ENCODE assay signal across 1 cellular context in genomic region chr1:231242516-231243198, GRCh38.
TF ChIP-seq lines count a peak whose summit lies in the region.

No MANE protein-coding gene starts in this region.

TF ChIP-seq in H1, 55 proteins besides CTCF, POLR2A, EP300 and RAD21 (continued from another document):
- TF ChIP-seq POLR2AphosphoS5 (IDR thresholded peaks at IDR 0.05; ENCODE audit: low read depth, low read length) (no peak), TCF12 (IDR thresholded peaks at IDR 0.05; ENCODE audit: low read depth, low read length) (no peak), TBP (IDR thresholded peaks at IDR 0.05; ENCODE audit: low read depth, low read length) (no peak), SIN3A (conservative IDR thresholded peaks at IDR 0.05 in 1 of 2, IDR thresholded peaks at IDR 0.05 in 1 of 2; ENCODE audit: low read depth in 1 of 2, low read length in 2 of 2) (no peak), FOSL1 (IDR thresholded peaks at IDR 0.05; ENCODE audit: insufficient read depth, low read depth, low read length) (no peak), SAP30 (IDR thresholded peaks at IDR 0.05; ENCODE audit: insufficient read depth, insufficient replicate concordance, low read length) (no peak)
